In the genomic region with DNA sequence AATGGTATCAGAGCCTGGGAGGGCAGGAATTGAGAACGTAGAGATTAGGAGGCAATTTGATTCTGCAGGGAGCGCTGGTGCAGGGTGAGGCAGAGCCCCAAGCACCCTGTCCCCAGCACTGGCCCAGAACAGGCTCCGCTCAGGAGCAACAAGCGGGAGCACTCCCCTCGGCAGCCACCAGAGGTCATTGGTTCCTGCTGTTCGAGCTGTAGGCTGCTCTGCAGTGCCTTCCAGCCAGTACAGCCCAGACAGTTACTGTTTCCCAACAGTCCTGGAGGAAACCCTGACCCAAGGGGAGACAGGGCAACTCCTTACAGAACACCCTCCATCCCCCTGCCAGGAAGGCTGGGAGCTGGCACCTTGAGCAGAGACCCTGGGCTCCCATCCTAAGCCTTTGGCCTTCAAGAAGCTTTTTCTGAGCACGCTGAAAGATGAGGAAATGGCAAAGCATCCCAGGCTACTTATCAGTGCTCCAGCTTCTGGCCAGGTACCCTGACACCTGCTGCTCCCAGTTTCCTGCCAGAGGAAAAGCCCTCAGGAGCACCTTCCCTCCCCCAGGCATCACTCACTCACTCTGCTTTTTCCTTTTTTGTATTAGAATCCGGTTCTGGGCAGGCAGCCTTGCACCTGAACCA, we compare ENCODE assay signal across 8 cellular contexts.
DNase-seq lines count a peak whose midpoint lies in the region; ATAC-seq and TF ChIP-seq lines count a peak whose summit lies in the region.

No MANE protein-coding gene starts in this region.

- no peak overlapping the region for H3K4me2 ChIP-seq in KMS-11

- ATAC-seq in GM21515 (IDR thresholded peaks at IDR 0.05; ENCODE audit: unreplicated experiment): peak; percentile 72

- peaks cover 15% of the 10 kb centered on the region for H3K4me1 Mint-ChIP-seq in osteocyte (ENCODE audit: unreplicated experiment)

- H3K9me3 ChIP-seq in transverse colon: no peaks in the 10 kb centered on the region

- H3K27me3 ChIP-seq in KMS-11 (ENCODE audit: insufficient read depth, low read depth) (no peaks in the 10 kb centered on the region), transverse colon (no peaks in the 10 kb centered on the region)

- no peak overlapping the region for H2AFZ ChIP-seq in KMS-11 (ENCODE audit: low read depth)

- 25 to 86% methylated on average over 1 to 8 of the region's 8 CpGs for WGBS in transverse colon (ENCODE audit: low coverage in 1 of 2), 2 donors

- peak; percentile 92 for DNase-seq in DMS 273 (lab: John Stamatoyannopoulos, UW; ENCODE audit: unreplicated experiment)
- peak; percentile 57 for DNase-seq in RPMI7951 (ENCODE audit: low read depth)
- peak; percentile 32 to 38 for DNase-seq in activated T-helper 1 cell treated with anti-CD3 and anti-CD28 coated beads, Interleukin-2, amount 50 U/mL, for 16 hours (ENCODE audit: low read depth in 1 of 2, low spot score in 1 of 2)
- peak; percentile 62 to 88 for DNase-seq in foreskin fibroblast
- DNase-seq in osteocyte (ENCODE audit: extremely low spot score, unreplicated experiment): peak; percentile 91
- peak; percentile 83 for DNase-seq in transverse colon

- H3K36me3 Mint-ChIP-seq in osteocyte (ENCODE audit: unreplicated experiment): peaks cover 3% of the 10 kb centered on the region

- H3K36me3 ChIP-seq in KMS-11 (ENCODE audit: insufficient read depth): no peaks in the 10 kb centered on the region
- no peaks in the 10 kb centered on the region for H3K36me3 ChIP-seq in transverse colon

- H3K9me3 Mint-ChIP-seq in osteocyte (ENCODE audit: unreplicated experiment): no peaks in the 10 kb centered on the region

- TF ChIP-seq CTCF in KMS-11 (conservative IDR thresholded peaks at IDR 0.05; ENCODE audit: low read depth, low read length) (peak; percentile 88), foreskin fibroblast (IDR thresholded peaks at IDR 0.05; ENCODE audit: low read depth, low read length) (peak; percentile 88), osteocyte (IDR thresholded peaks at IDR 0.05) (peak; percentile 90), transverse colon (IDR thresholded peaks at IDR 0.05) (peak; percentile 78 to 86 (median 83))

- no peaks in the 10 kb centered on the region for H3K79me2 ChIP-seq in KMS-11 (ENCODE audit: insufficient read depth, low read depth)

- no peaks in the 10 kb centered on the region for H4K20me1 ChIP-seq in KMS-11 (ENCODE audit: insufficient read depth)

- H3K27ac ChIP-seq in KMS-11 (no peak overlapping the region), transverse colon (no peak overlapping the region)

- in situ Hi-C loops in transverse colon (cut with MboI; ENCODE audit: low pct_ligation_motif_present in 1 of 4, low pct_unique_long_range_greater_than_20kb in 1 of 4, low sequenced_read_pairs in 3 of 4): loop anchor here in 3 of 4 donors (10.0 to 25.0 kb wide), 3 partner anchors 385 to 510 kb away; no protein-coding TSS in a partner anchor

- TF ChIP-seq EP300 in transverse colon (IDR thresholded peaks at IDR 0.05; ENCODE audit: low read depth): no peak

- H3K4me1 ChIP-seq in KMS-11 (ENCODE audit: low read depth, poor library complexity, severe bottlenecking) (peaks cover 41% of the 10 kb centered on the region), transverse colon (peaks cover 7 to 16% (median 10%) of the 10 kb centered on the region in 4 donors)

- H3K4me3 Mint-ChIP-seq in osteocyte (ENCODE audit: unreplicated experiment): no peak overlapping the region

- no peak overlapping the region for H3K9ac ChIP-seq in KMS-11

- intact Hi-C loops in transverse colon (cut with DNase I; ENCODE audit: low total_unique reads): loop anchor here (10.0 kb wide), 2 partner anchors 102 to 222 kb away; partner anchors contain the start of gene ATXN7L1

- H3K4me3 ChIP-seq in KMS-11 (IDR thresholded peaks at IDR 0.05; ENCODE audit: insufficient read depth, low read depth, low read length) (no peak overlapping the region), foreskin fibroblast (ENCODE audit: low read depth in 1 of 2, low read length in 2 of 2) (no peak overlapping the region), transverse colon (no peak overlapping the region)

- H3K27me3 Mint-ChIP-seq in osteocyte (ENCODE audit: unreplicated experiment): no peaks in the 10 kb centered on the region

- H3K27ac Mint-ChIP-seq in osteocyte (ENCODE audit: unreplicated experiment): no peak overlapping the region

- TF ChIP-seq POLR2A in transverse colon (IDR thresholded peaks at IDR 0.05): no peak

Comparison
In these comparisons a context has a peak if more than half of its experiments do, and no peak if none do; other contexts are left out.
1. DNase-seq: peak in every context shown above with its lines; median percentile 92 in DMS 273; 91 in osteocyte; 83 in transverse colon; 75 in foreskin fibroblast; 57 in RPMI7951; 35 in activated T-helper 1 cell treated with anti-CD3 and anti-CD28 coated beads, Interleukin-2, amount 50 U/mL, for 16 hours.